ENCODE assay signal across 2 cellular contexts in the genomic region with DNA sequence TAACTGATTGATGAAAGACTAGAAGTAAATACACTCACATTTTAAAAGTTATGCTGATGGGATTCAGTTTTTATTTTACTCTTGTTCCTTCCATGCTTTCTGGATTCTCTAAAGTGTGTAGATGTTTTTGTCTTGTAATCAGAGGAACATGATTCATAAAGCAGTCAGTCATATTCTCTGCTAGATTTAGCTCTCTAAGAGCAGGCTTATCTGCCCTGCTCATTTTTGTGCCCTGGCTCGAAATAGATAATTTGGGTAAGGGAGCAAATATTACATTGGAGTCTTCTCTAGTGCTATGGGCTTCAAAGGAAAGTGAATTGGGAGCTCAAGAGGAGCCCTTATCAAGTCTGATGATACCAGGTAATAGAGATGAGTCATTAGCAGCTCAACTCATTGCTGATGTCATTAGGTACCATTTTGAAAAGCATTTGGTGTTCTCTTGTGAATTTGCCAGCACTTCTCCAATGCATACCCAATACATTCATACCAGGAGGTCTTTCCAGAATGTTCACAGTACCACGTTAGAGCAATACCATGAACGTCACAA.
TF ChIP-seq lines count a peak whose summit lies in the region.

No MANE protein-coding gene starts in this region.

TF ChIP-seq in HEK293, 187 proteins besides CTCF, POLR2A, EP300 and RAD21 (continued from another document):
- TF ChIP-seq, protein P1, sequence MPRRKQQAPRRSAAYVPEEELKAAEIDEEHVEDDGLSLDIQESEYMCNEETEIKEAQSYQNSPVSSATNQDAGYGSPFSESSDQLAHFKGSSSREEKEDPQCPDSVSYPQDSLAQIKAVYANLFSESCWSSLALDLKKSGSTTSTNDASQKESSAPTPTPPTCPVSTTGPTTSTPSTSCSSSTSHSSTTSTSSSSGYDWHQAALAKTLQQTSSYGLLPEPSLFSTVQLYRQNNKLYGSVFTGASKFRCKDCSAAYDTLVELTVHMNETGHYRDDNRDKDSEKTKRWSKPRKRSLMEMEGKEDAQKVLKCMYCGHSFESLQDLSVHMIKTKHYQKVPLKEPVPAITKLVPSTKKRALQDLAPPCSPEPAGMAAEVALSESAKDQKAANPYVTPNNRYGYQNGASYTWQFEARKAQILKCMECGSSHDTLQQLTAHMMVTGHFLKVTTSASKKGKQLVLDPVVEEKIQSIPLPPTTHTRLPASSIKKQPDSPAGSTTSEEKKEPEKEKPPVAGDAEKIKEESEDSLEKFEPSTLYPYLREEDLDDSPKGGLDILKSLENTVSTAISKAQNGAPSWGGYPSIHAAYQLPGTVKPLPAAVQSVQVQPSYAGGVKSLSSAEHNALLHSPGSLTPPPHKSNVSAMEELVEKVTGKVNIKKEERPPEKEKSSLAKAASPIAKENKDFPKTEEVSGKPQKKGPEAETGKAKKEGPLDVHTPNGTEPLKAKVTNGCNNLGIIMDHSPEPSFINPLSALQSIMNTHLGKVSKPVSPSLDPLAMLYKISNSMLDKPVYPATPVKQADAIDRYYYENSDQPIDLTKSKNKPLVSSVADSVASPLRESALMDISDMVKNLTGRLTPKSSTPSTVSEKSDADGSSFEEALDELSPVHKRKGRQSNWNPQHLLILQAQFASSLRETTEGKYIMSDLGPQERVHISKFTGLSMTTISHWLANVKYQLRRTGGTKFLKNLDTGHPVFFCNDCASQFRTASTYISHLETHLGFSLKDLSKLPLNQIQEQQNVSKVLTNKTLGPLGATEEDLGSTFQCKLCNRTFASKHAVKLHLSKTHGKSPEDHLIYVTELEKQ (tag by site-specific recombination; IDR thresholded peaks at IDR 0.05; ENCODE audit: borderline replicate concordance) = no peak
- TF ChIP-seq ZNF629 (tag by site-specific recombination; IDR thresholded peaks at IDR 0.05) (peak; percentile 41; the same call in 1 of the 2 replicates), ZNF707 (tag by site-specific recombination; IDR thresholded peaks at IDR 0.05) (no peak), ZNF24 (tag by site-specific recombination; IDR thresholded peaks at IDR 0.05) (no peak), ZIC2 (tag by site-specific recombination; IDR thresholded peaks at IDR 0.05) (no peak), ZNF645 (tag by site-specific recombination; IDR thresholded peaks at IDR 0.05) (no peak), ZNF184 (tag by site-specific recombination; IDR thresholded peaks at IDR 0.05) (no peak), ZBTB44 (tag by site-specific recombination; IDR thresholded peaks at IDR 0.05) (no peak), ZFP41 (tag by site-specific recombination; IDR thresholded peaks at IDR 0.05; ENCODE audit: borderline replicate concordance) (no peak), ZNF791 (tag by site-specific recombination; IDR thresholded peaks at IDR 0.05) (no peak), ZBTB21 (tag by site-specific recombination; IDR thresholded peaks at IDR 0.05) (peak; percentile 35; the same call in 1 of the 2 replicates), ZBTB17 (tag by site-specific recombination; IDR thresholded peaks at IDR 0.05) (no peak), ZNF596 (tag by site-specific recombination; IDR thresholded peaks at IDR 0.05) (no peak)
- TF ChIP-seq, protein P2, sequence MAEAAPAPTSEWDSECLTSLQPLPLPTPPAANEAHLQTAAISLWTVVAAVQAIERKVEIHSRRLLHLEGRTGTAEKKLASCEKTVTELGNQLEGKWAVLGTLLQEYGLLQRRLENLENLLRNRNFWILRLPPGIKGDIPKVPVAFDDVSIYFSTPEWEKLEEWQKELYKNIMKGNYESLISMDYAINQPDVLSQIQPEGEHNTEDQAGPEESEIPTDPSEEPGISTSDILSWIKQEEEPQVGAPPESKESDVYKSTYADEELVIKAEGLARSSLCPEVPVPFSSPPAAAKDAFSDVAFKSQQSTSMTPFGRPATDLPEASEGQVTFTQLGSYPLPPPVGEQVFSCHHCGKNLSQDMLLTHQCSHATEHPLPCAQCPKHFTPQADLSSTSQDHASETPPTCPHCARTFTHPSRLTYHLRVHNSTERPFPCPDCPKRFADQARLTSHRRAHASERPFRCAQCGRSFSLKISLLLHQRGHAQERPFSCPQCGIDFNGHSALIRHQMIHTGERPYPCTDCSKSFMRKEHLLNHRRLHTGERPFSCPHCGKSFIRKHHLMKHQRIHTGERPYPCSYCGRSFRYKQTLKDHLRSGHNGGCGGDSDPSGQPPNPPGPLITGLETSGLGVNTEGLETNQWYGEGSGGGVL (tag by site-specific recombination; IDR thresholded peaks at IDR 0.05) = no peak
TF ChIP-seq in HEK293: peak in this region for 2.

TF ChIP-seq in GM12878, 131 proteins besides CTCF, POLR2A, EP300 and RAD21 (continued from another document):
- TF ChIP-seq, protein P3, sequence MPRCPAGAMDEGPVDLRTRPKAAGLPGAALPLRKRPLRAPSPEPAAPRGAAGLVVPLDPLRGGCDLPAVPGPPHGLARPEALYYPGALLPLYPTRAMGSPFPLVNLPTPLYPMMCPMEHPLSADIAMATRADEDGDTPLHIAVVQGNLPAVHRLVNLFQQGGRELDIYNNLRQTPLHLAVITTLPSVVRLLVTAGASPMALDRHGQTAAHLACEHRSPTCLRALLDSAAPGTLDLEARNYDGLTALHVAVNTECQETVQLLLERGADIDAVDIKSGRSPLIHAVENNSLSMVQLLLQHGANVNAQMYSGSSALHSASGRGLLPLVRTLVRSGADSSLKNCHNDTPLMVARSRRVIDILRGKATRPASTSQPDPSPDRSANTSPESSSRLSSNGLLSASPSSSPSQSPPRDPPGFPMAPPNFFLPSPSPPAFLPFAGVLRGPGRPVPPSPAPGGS (IDR thresholded peaks at IDR 0.05; ENCODE audit: borderline replicate concordance, insufficient read depth, low read depth, low read length, poor library complexity, severe bottlenecking) = no peak
- TF ChIP-seq WRNIP1 (IDR thresholded peaks at IDR 0.05; ENCODE audit: borderline replicate concordance, low read depth, low read length) (no peak), MAX (IDR thresholded peaks at IDR 0.05; ENCODE audit: low read depth, low read length) (no peak), BMI1 (IDR thresholded peaks at IDR 0.05; ENCODE audit: borderline replicate concordance) (no peak), TBL1XR1 (IDR thresholded peaks at IDR 0.05; ENCODE audit: low read depth, low read length) (no peak), IKZF1 (conservative IDR thresholded peaks at IDR 0.05) (no peak)
